ENCODE assay signal across 8 cellular contexts in the genomic region with DNA sequence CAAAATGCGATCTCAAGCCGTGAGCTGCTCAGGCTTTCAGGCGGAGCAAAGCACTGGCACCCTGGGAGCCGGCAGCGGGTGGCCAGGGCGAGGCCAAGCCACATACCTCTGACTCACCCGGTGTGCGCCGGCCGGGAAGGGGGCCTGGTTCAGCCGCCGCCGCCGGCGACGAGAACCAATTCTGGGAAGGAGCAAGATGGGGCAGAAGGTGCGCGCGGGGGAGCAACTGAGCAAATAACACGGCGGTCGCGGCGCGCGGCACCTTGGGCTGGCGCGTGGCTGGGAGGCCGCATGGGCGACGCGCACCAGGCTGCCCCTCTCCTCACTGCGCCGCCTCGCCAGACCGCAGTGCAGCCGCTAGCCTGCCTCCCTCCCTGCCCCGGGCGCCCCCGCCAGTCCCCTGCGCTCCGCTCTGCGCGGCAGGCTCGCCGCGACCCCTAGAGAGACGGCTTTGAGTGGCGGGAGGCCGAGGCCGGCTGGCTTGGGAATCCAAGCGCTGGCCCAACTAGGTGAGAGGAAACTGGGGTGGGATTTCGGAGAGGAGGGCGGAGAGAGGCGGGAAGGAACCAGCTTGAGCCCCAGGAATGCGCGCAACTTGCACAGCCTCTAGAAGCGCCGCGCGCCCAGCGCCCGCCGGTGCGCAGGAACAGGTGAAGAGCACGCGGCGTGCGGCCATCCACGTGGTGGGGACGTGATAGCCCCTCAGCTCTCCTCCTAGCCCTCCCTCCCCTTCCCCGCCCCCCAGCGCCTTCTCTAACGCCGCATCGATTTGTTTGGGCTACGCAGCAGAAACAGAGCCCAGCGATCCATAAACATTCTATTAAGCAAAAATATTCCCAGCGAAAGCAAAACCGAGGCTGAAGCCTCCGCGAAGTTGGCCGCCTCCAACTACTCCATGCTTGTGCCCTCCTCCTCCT. TPM values are rescaled to one million over a fixed set of nuclear protein-coding genes. Genes with fewer than 3 reads are reported as not detected.
DNase-seq lines count a peak whose midpoint lies in the region; ATAC-seq and TF ChIP-seq lines count a peak whose summit lies in the region.

No MANE protein-coding gene starts in this region.

- WGBS in endodermal cell (ENCODE audit: insufficient coverage in 1 of 2, insufficient read length in 1 of 2), 2 experiments, result 1% methylated on average over 36 to 83 of the region's 83 CpGs

- peak overlapping the region; percentile 73 for H3K4me3 Mint-ChIP-seq in endodermal cell

- no peaks in the 10 kb centered on the region for H3K36me3 ChIP-seq in Peyer's patch
- no peaks in the 10 kb centered on the region for H3K36me3 ChIP-seq in endodermal cell (ENCODE audit: control insufficient read depth, insufficient read depth, low read length)
- H3K36me3 ChIP-seq in mucosa of stomach (ENCODE audit: control insufficient read depth, insufficient read depth, low read length), result no peaks in the 10 kb centered on the region

- no peak for TF ChIP-seq CTCF in Peyer's patch (IDR thresholded peaks at IDR 0.05)
- no peak for TF ChIP-seq CTCF in endodermal cell (conservative IDR thresholded peaks at IDR 0.05)
- TF ChIP-seq CTCF in GM13977 (IDR thresholded peaks at IDR 0.05; ENCODE audit: extremely low read depth, insufficient read depth, missing control alignments), result no peak

- H3K9me3 Mint-ChIP-seq in endodermal cell, result no peaks in the 10 kb centered on the region

- peak; percentile 79 for DNase-seq in ELR (ENCODE audit: low read depth)
- peak in 1 of 3 donors; percentile 53 for DNase-seq in Peyer's patch
- peak; percentile 89 for DNase-seq in endodermal cell
- no peak for DNase-seq in GM13977 (ENCODE audit: low spot score)

- H3K27ac ChIP-seq in Peyer's patch, result peak overlapping the region in 3 of 4 donors; percentile 48 to 83 (median 59)
- H3K27ac ChIP-seq in endodermal cell (ENCODE audit: low read depth, low read length), result no peak overlapping the region

- peak overlapping the region; percentile 58 for H3K9ac ChIP-seq in endodermal cell (ENCODE audit: extremely low read depth, low read length, poor library complexity, severe bottlenecking)
- H3K9ac ChIP-seq in mucosa of stomach (ENCODE audit: low read length), result peak overlapping the region; percentile 56

- H3K27me3 ChIP-seq in Peyer's patch (peaks cover 0 to 4% of the 10 kb centered on the region in 2 donors), endodermal cell (ENCODE audit: control insufficient read depth, insufficient read depth, low read length, poor library complexity, severe bottlenecking) (peaks cover 16% of the 10 kb centered on the region), mucosa of stomach (ENCODE audit: control insufficient read depth, insufficient read depth, low read length) (peaks cover 79% of the 10 kb centered on the region)

- H3K9me3 ChIP-seq in Peyer's patch, result no peaks in the 10 kb centered on the region
- H3K9me3 ChIP-seq in endodermal cell (ENCODE audit: control insufficient read depth, low read length), result no peaks in the 10 kb centered on the region
- H3K9me3 ChIP-seq in mucosa of stomach (ENCODE audit: control insufficient read depth, low read length), result no peaks in the 10 kb centered on the region

- H3K4me3 ChIP-seq in Peyer's patch (peak overlapping the region; percentile 29 to 76 (median 53)), endodermal cell (ENCODE audit: low read length) (peak overlapping the region; percentile 86), mucosa of stomach (ENCODE audit: low read length) (peak overlapping the region; percentile 50)

- H3K4me1 Mint-ChIP-seq in endodermal cell, result peaks cover 54% of the 10 kb centered on the region

- H3K36me3 Mint-ChIP-seq in endodermal cell (ENCODE audit: low read depth), result peaks cover 3% of the 10 kb centered on the region

- peak overlapping the region; percentile 95 for H3K27ac Mint-ChIP-seq in endodermal cell

- in situ Hi-C loops in GM13977 (cut with MboI; ENCODE audit: low pct_unique_long_range_greater_than_20kb, low sequenced_read_pairs, unreplicated experiment), result no loop called here

- H3K4me1 ChIP-seq in Peyer's patch (peaks cover 0 to 46% (median 8%) of the 10 kb centered on the region in 4 donors), endodermal cell (ENCODE audit: control insufficient read depth, insufficient read depth, low read length) (peaks cover 13% of the 10 kb centered on the region), mucosa of stomach (ENCODE audit: control insufficient read depth, insufficient read depth, low read length) (peaks cover 46% of the 10 kb centered on the region)

- no peak for TF ChIP-seq POLR2A in Peyer's patch (IDR thresholded peaks at IDR 0.05)

- peaks cover 29% of the 10 kb centered on the region for H3K27me3 Mint-ChIP-seq in endodermal cell (ENCODE audit: insufficient read depth)

- ATAC-seq in GM18909 (IDR thresholded peaks at IDR 0.05; ENCODE audit: poor library complexity, unreplicated experiment), result no peak
- no peak for ATAC-seq in HG03460 (IDR thresholded peaks at IDR 0.05; ENCODE audit: unreplicated experiment)
- no peak for ATAC-seq in HG02642 (IDR thresholded peaks at IDR 0.05; ENCODE audit: poor library complexity, unreplicated experiment)

RNA-seq across cellular contexts. Expression of a gene that starts 3.3 kb away (rescaled TPM):
- 10 to 100 TPM in 3 of 4 donors, 1 to 10 TPM in 1; 4.9 to 22.4 (median 14.5) TPM for total RNA-seq in Peyer's patch
- 10 to 100 TPM; 69.7 to 92.4 TPM for total RNA-seq in endodermal cell
- polyA plus RNA-seq in endodermal cell (2013, experiment 1 of 2), result 79.4 TPM
- 80.4 TPM for polyA plus RNA-seq in endodermal cell (2013, experiment 2 of 2)
